In the genomic region with DNA sequence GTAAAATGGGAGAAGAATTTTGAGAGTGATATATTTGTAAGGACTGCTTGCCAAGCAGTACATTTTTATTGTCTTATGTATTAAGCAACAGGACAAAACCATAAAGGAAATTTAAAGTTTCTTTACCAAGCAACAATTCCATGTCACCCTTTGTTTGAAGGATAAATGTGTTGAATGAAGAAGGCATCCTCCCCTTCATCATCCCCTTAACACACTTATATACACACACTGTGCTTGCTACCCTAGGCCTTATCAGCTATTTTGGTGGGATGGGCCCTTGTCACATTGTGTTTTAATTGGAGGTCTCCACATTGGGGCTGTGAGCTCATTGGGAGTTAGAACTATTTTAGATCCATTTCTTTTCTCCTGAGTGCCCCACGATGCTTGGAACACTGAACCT, we compare ENCODE assay signal across 13 cellular contexts. TPM values are rescaled to one million over a fixed set of nuclear protein-coding genes. Genes with fewer than 3 reads are reported as not detected.
DNase-seq lines count a peak whose midpoint lies in the region; ATAC-seq and TF ChIP-seq lines count a peak whose summit lies in the region.
"Had no signal": no experiment of that assay in that cellular context is flagged by ENCODE, and none has a peak within 500 bp of the region (broad histone marks: within the 10 kb centered on the region; RNA-seq: fewer than 3 reads in every experiment).

No MANE protein-coding gene starts in this region.

- peaks cover 5% of the 10 kb centered on the region; the same call in 1 of the 2 replicates for H4K20me1 ChIP-seq in PC-9 (ENCODE audit: insufficient read depth)
- peaks cover 6% of the 10 kb centered on the region for H4K20me1 ChIP-seq in hepatocyte (ENCODE audit: insufficient read depth, poor library complexity, severe bottlenecking)

- H3K36me3 Mint-ChIP-seq in type B pancreatic cell = peaks cover 10% of the 10 kb centered on the region
- H3K36me3 Mint-ChIP-seq: activated naive CD4-positive, alpha-beta T cell treated with anti-CD3 and anti-CD28 coated beads, Interleukin-2, amount 50 U/mL, for 24 hours had no signal

- CTCF ChIA-PET in PC-9 (lab: Charles Lee) = no interaction called here

- H3K4me3 ChIP-seq in left ventricle myocardium inferior (peak overlapping the region; percentile 97), PC-9 (peak overlapping the region; percentile 62), hepatocyte (no peak overlapping the region)

- H3K9me3 Mint-ChIP-seq in type B pancreatic cell = peaks cover 6% of the 10 kb centered on the region
- H3K9me3 Mint-ChIP-seq: activated naive CD4-positive, alpha-beta T cell treated with anti-CD3 and anti-CD28 coated beads, Interleukin-2, amount 50 U/mL, for 24 hours had no signal

- no peak for TF ChIP-seq CTCF in left ventricle myocardium inferior (IDR thresholded peaks at IDR 0.05; ENCODE audit: borderline replicate concordance)
- no peak for TF ChIP-seq CTCF in PC-9 (conservative IDR thresholded peaks at IDR 0.05)
- TF ChIP-seq CTCF in hepatocyte (IDR thresholded peaks at IDR 0.05; ENCODE audit: poor library complexity) = no peak
- no peak for TF ChIP-seq CTCF in type B pancreatic cell (conservative IDR thresholded peaks at IDR 0.05)
- no peak for TF ChIP-seq CTCF in omental fat pad (IDR thresholded peaks at IDR 0.05)

- ATAC-seq in omental fat pad (ENCODE audit: low FRiP score) (no peak), GM18505 (IDR thresholded peaks at IDR 0.05; ENCODE audit: unreplicated experiment) (no peak)
- ATAC-seq: left ventricle myocardium superior, right cardiac atrium had no signal

- TF ChIP-seq POLR2A in GM18505 (IDR thresholded peaks at IDR 0.05; ENCODE audit: borderline replicate concordance, extremely low read depth, insufficient read depth, insufficient read length) = no peak

- H3F3A ChIP-seq in PC-9 (ENCODE audit: insufficient read depth, low read depth) = peaks cover 26% of the 10 kb centered on the region; the same call in 1 of the 2 replicates

- no peak overlapping the region for H3K27ac ChIP-seq in left ventricle myocardium inferior (replicated peaks)
- H3K27ac ChIP-seq in PC-9 = peak overlapping the region; percentile 38
- no peak overlapping the region for H3K27ac ChIP-seq in hepatocyte

- no peak overlapping the region for H2AFZ ChIP-seq in PC-9
- no peak overlapping the region for H2AFZ ChIP-seq in hepatocyte

- intact Hi-C loops in left ventricle myocardium inferior (cut with micrococcal nuclease) = no loop called here
- intact Hi-C loops in cardiac septum (cut with DNase I) = no loop called here
- intact Hi-C loops in PC-9 (cut with micrococcal nuclease; ENCODE audit: unreplicated experiment) = loop anchor here (2.0 kb wide), 3 partner anchors 27 to 121 kb away; no protein-coding TSS in a partner anchor

- H3K4me2 ChIP-seq in PC-9 (peak overlapping the region; percentile 84), hepatocyte (peak overlapping the region; percentile 82)

- H3K9me3 ChIP-seq in left ventricle myocardium inferior (replicated peaks) (peaks cover 14% of the 10 kb centered on the region), PC-9 (ENCODE audit: insufficient read depth, low read depth) (no peaks in the 10 kb centered on the region; the same call in 1 of the 2 replicates), hepatocyte (ENCODE audit: low read depth) (no peaks in the 10 kb centered on the region)

- peak overlapping the region; percentile 92 for H3K27ac Mint-ChIP-seq in type B pancreatic cell
- H3K27ac Mint-ChIP-seq: activated naive CD4-positive, alpha-beta T cell treated with anti-CD3 and anti-CD28 coated beads, Interleukin-2, amount 50 U/mL, for 24 hours had no signal

- H3K9me2 ChIP-seq in PC-9 (ENCODE audit: insufficient read depth) = no peaks in the 10 kb centered on the region
- H3K9me2 ChIP-seq in hepatocyte (replicated peaks; ENCODE audit: insufficient read depth) = no peaks in the 10 kb centered on the region

- POLR2A ChIA-PET in PC-9 (lab: Charles Lee; ENCODE audit: unreplicated experiment) = interaction anchor here (0.6 kb wide), 1 partner anchor 556 kb away, joined by 8 read pairs; no protein-coding TSS in a partner anchor

- peak overlapping the region; percentile 96 for H3K4me3 Mint-ChIP-seq in type B pancreatic cell

- H3K79me2 ChIP-seq in PC-9 (ENCODE audit: low read depth) = peaks cover 63% of the 10 kb centered on the region
- peaks cover 56% of the 10 kb centered on the region for H3K79me2 ChIP-seq in hepatocyte

- H3K36me3 ChIP-seq in left ventricle myocardium inferior (no peaks in the 10 kb centered on the region), PC-9 (ENCODE audit: low read depth) (peaks cover 6% of the 10 kb centered on the region; the same call in 1 of the 2 replicates), hepatocyte (replicated peaks; ENCODE audit: insufficient read depth, low read depth) (no peaks in the 10 kb centered on the region)

- DNase-seq in left ventricle myocardium inferior = no peak
- no peak for DNase-seq in cardiac septum (ENCODE audit: low spot score)
- no peak for DNase-seq in PC-9
- no peak for DNase-seq in hepatocyte (ENCODE audit: low spot score)
- no peak for DNase-seq in type B pancreatic cell (ENCODE audit: extremely low spot score, unreplicated experiment)
- no peak for DNase-seq in omental fat pad (ENCODE audit: low spot score)
- DNase-seq in activated CD4-positive, CD25-positive, alpha-beta regulatory T cell treated with anti-CD3 and anti-CD28 coated beads, Interleukin-2, amount 50 U/mL, for 72 hours = no peak
- DNase-seq: dermis blood vessel endothelial cell, Kasumi-1, left ventricle myocardium superior, right cardiac atrium had no signal

- H3K4me1 ChIP-seq in left ventricle myocardium inferior (peaks cover 48% of the 10 kb centered on the region), PC-9 (replicated peaks; ENCODE audit: insufficient read depth) (peaks cover 36% of the 10 kb centered on the region), hepatocyte (ENCODE audit: insufficient read depth) (peaks cover 28% of the 10 kb centered on the region)

- BruUV-seq in PC-9 (replicated peaks; lab: Mats Ljungman, UMichigan) = no TSS peak

- WGBS in hepatocyte (ENCODE audit: low lambda C conversion rate, missing lambda C conversion rate) = 82% methylated on average over 1 of the region's 1 CpG

- H3K27me3 ChIP-seq in left ventricle myocardium inferior (ENCODE audit: low read depth) = no peaks in the 10 kb centered on the region
- no peaks in the 10 kb centered on the region for H3K27me3 ChIP-seq in PC-9 (ENCODE audit: insufficient read depth, low read depth)
- H3K27me3 ChIP-seq in hepatocyte = no peaks in the 10 kb centered on the region

- H3K4me1 Mint-ChIP-seq in type B pancreatic cell (ENCODE audit: unreplicated experiment) = peaks cover 13% of the 10 kb centered on the region

- no peaks in the 10 kb centered on the region for H3K27me3 Mint-ChIP-seq in type B pancreatic cell

RNA-seq across cellular contexts. Expression of a gene that starts 1.9 kb away (rescaled TPM):
- total RNA-seq in left ventricle myocardium inferior (5.9 TPM), cardiac septum (7.8 TPM), PC-9 (2021) (33.4 and 43.0 TPM in 2 replicates), hepatocyte (10.6 and 12.1 TPM in 2 replicates), type B pancreatic cell (ENCODE audit: low replicate concordance) (15.3 and 25.6 TPM in 2 replicates), omental fat pad (1 to 10 TPM; 4.9 to 9.6 (median 6.5) TPM)
- 9.3 and 11.6 TPM in 2 replicates for polyA plus RNA-seq in hepatocyte
